Comparison of ENCODE assay signal across 1 cellular context in genomic region chr14:37254411-37254947, GRCh38.
TF ChIP-seq lines count a peak whose summit lies in the region.

No MANE protein-coding gene starts in this region.

TF ChIP-seq in HepG2, 621 proteins besides CTCF, POLR2A, EP300 and RAD21 (continued from another document):
- TF ChIP-seq HINFP (CRISPR knock-in tag; IDR thresholded peaks at IDR 0.05; ENCODE audit: low read depth): no peak
